ENCODE assay signal across 15 cellular contexts in the genomic region with DNA sequence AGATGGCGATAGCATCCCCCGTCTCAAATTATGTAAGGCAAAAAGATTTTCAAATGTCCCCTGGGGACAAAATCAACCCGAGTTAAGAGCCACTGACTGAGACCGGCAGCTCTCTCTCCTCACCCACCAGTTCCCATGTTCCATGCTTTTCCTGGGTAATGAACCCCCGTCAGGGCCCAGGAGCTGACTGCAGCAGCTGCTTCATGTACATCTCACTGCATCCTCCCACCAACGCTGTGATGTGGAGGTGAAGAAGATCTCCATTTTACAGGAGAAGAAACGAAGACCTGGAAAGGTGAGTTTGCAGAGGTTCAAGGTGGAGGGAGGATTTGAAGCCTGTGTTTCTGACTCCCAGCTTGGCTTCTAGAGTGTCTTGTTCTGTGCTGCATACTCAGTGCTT.
A peak's percentile ranks its signal among the peaks of the same experiment; 100 is the strongest.
DNase-seq lines count a peak whose midpoint lies in the region; ATAC-seq and TF ChIP-seq lines count a peak whose summit lies in the region.
"Had no signal": no experiment of that assay in that cellular context is flagged by ENCODE, and none has a peak within 500 bp of the region (broad histone marks: within the 10 kb centered on the region; RNA-seq: fewer than 3 reads in every experiment).

No MANE protein-coding gene starts in this region.

- H3K9me3 ChIP-seq in mesenchymal stem cell (ENCODE audit: control insufficient read depth, low read length) (peaks cover 12% of the 10 kb centered on the region), neuronal stem cell (replicated peaks in 1 of 2; ENCODE audit: control insufficient read depth in 2 of 2, insufficient read depth in 1 of 2, low read depth in 1 of 2, low read length in 2 of 2) (peaks cover 7 to 8% of the 10 kb centered on the region in 2 donors)
- H3K9me3 ChIP-seq in CD4-positive, alpha-beta memory T cell (ENCODE audit: control insufficient read depth in 1 of 2, low read length in 2 of 2), result no peaks in the 10 kb centered on the region

- no peak for ATAC-seq in natural killer cell treated with Interleukin-12 subunit alpha and Interleukin-12 subunit beta and Interleukin-15 and Interleukin-18, amount 100 ng/mL, for 72 hours
- ATAC-seq in GM19023 (IDR thresholded peaks at IDR 0.05; ENCODE audit: unreplicated experiment), result no peak
- no peak for ATAC-seq in activated CD8-positive, alpha-beta memory T cell treated with anti-CD3 and anti-CD28 coated beads, Interleukin-2, amount 10 ng/mL, durations not matched to agents 7 days and 5 days
- ATAC-seq: CD8-positive, alpha-beta T cell; K562 had no signal

- no peak overlapping the region for H3K4me3 Mint-ChIP-seq in brain
- H3K4me3 Mint-ChIP-seq in natural killer cell treated with Interleukin-12 subunit alpha and Interleukin-12 subunit beta and Interleukin-15 and Interleukin-18, amount 100 ng/mL, for 72 hours, result no peak overlapping the region
- H3K4me3 Mint-ChIP-seq in CD4-positive, alpha-beta memory T cell, result no peak overlapping the region
- no peak overlapping the region for H3K4me3 Mint-ChIP-seq in activated CD8-positive, alpha-beta memory T cell treated with anti-CD3 and anti-CD28 coated beads, Interleukin-2, amount 10 ng/mL, durations not matched to agents 7 days and 5 days
- H3K4me3 Mint-ChIP-seq: CD14-positive monocyte; CD8-positive, alpha-beta T cell; H9 had no signal

- H3K9me3 Mint-ChIP-seq in brain, result peaks cover 3 to 16% (median 11%) of the 10 kb centered on the region in 5 experiments
- H3K9me3 Mint-ChIP-seq in natural killer cell treated with Interleukin-12 subunit alpha and Interleukin-12 subunit beta and Interleukin-15 and Interleukin-18, amount 100 ng/mL, for 72 hours, result no peaks in the 10 kb centered on the region
- peaks cover 0 to 9% (median under 1%) of the 10 kb centered on the region in 8 donors for H3K9me3 Mint-ChIP-seq in CD4-positive, alpha-beta memory T cell
- H3K9me3 Mint-ChIP-seq in activated CD8-positive, alpha-beta memory T cell treated with anti-CD3 and anti-CD28 coated beads, Interleukin-2, amount 10 ng/mL, durations not matched to agents 7 days and 5 days (ENCODE audit: low read depth), result no peaks in the 10 kb centered on the region

- H2AK5ac ChIP-seq in mesenchymal stem cell (ENCODE audit: low read length, severe bottlenecking) (peak overlapping the region; percentile 55), neuronal stem cell (ENCODE audit: low read depth, low read length) (no peak overlapping the region)

- WGBS in mesenchymal stem cell, result 94% methylated on average over 7 of the region's 7 CpGs
- WGBS in neuronal stem cell (ENCODE audit: extremely low coverage in 2 of 2, insufficient read length in 2 of 2, insufficient replicate concordance in 1 of 2), 2 donors, result no CpG with 5 or more reads among the region's 7 CpGs

- peak overlapping the region in 1 of 2 experiments; percentile 75 for H3K4ac ChIP-seq in mesenchymal stem cell (ENCODE audit: low read depth in 1 of 2, low read length in 2 of 2)
- no peak overlapping the region for H3K4ac ChIP-seq in neuronal stem cell (ENCODE audit: low read length)

- no peak for TF ChIP-seq CTCF in brain (conservative IDR thresholded peaks at IDR 0.05)

- H3K4me2 ChIP-seq in mesenchymal stem cell (ENCODE audit: low read length, poor library complexity, severe bottlenecking) (no peak overlapping the region), neuronal stem cell (ENCODE audit: insufficient read depth, low read length, poor library complexity, severe bottlenecking) (no peak overlapping the region)
- H3K4me2 ChIP-seq: BLaER1 had no signal

- no peak overlapping the region for H3K27ac ChIP-seq in mesenchymal stem cell (ENCODE audit: low read length, poor library complexity, severe bottlenecking)
- no peak overlapping the region for H3K27ac ChIP-seq in neuronal stem cell (replicated peaks; ENCODE audit: low read length)
- H3K27ac ChIP-seq in CD4-positive, alpha-beta memory T cell (ENCODE audit: low read depth, low read length), result no peak overlapping the region
- H3K27ac ChIP-seq: BLaER1 had no signal

- H3K23ac ChIP-seq in mesenchymal stem cell (ENCODE audit: low read length in 2 of 2) (no peak overlapping the region), neuronal stem cell (ENCODE audit: low read depth, low read length, poor library complexity) (no peak overlapping the region)

- H3K4me3 ChIP-seq in mesenchymal stem cell (ENCODE audit: insufficient read depth in 1 of 2, low read depth in 1 of 2, low read length in 2 of 2), result no peak overlapping the region
- no peak overlapping the region for H3K4me3 ChIP-seq in neuronal stem cell (ENCODE audit: low read length in 2 of 2)
- H3K4me3 ChIP-seq in CD4-positive, alpha-beta memory T cell (ENCODE audit: low read length in 2 of 2), result no peak overlapping the region
- H3K4me3 ChIP-seq: BLaER1, K562 had no signal

- H3K36me3 Mint-ChIP-seq in brain, result no peaks in the 10 kb centered on the region
- no peaks in the 10 kb centered on the region for H3K36me3 Mint-ChIP-seq in natural killer cell treated with Interleukin-12 subunit alpha and Interleukin-12 subunit beta and Interleukin-15 and Interleukin-18, amount 100 ng/mL, for 72 hours
- no peaks in the 10 kb centered on the region for H3K36me3 Mint-ChIP-seq in CD4-positive, alpha-beta memory T cell
- no peaks in the 10 kb centered on the region for H3K36me3 Mint-ChIP-seq in activated CD8-positive, alpha-beta memory T cell treated with anti-CD3 and anti-CD28 coated beads, Interleukin-2, amount 10 ng/mL, durations not matched to agents 7 days and 5 days
- H3K36me3 Mint-ChIP-seq: CD8-positive, alpha-beta T cell had no signal

- H4K8ac ChIP-seq in mesenchymal stem cell (ENCODE audit: low read length), result no peak overlapping the region
- H4K8ac ChIP-seq in neuronal stem cell (ENCODE audit: low read depth, low read length), result no peak overlapping the region

- H3K4me1 Mint-ChIP-seq in brain, result peaks cover 60% of the 10 kb centered on the region
- H3K4me1 Mint-ChIP-seq in natural killer cell treated with Interleukin-12 subunit alpha and Interleukin-12 subunit beta and Interleukin-15 and Interleukin-18, amount 100 ng/mL, for 72 hours (ENCODE audit: low read depth in 2 of 2), result no peaks in the 10 kb centered on the region
- H3K4me1 Mint-ChIP-seq in CD4-positive, alpha-beta memory T cell, result no peaks in the 10 kb centered on the region
- H3K4me1 Mint-ChIP-seq in activated CD8-positive, alpha-beta memory T cell treated with anti-CD3 and anti-CD28 coated beads, Interleukin-2, amount 10 ng/mL, durations not matched to agents 7 days and 5 days, result no peaks in the 10 kb centered on the region

- no peak overlapping the region for H3K14ac ChIP-seq in mesenchymal stem cell (ENCODE audit: low read length in 2 of 2)
- H3K14ac ChIP-seq in neuronal stem cell (ENCODE audit: low read length), result no peak overlapping the region

- CTCF ChIA-PET in CD4-positive, alpha-beta memory T cell (lab: Charles Lee; ENCODE audit: partially characterized antibody), result no interaction called here
- CTCF ChIA-PET in activated CD8-positive, alpha-beta memory T cell treated with anti-CD3 and anti-CD28 coated beads, Interleukin-2, amount 10 ng/mL, durations not matched to agents 7 days and 5 days (lab: Charles Lee), result no interaction called here

- POLR2A ChIA-PET in CD4-positive, alpha-beta memory T cell (lab: Charles Lee; ENCODE audit: partially characterized antibody), result no interaction called here

- no peak overlapping the region for H2AFZ ChIP-seq in mesenchymal stem cell (ENCODE audit: low read depth, low read length)
- H2AFZ ChIP-seq in neuronal stem cell (ENCODE audit: low read length), result no peak overlapping the region

- H4K91ac ChIP-seq in mesenchymal stem cell (ENCODE audit: low read length), result no peak overlapping the region
- H4K91ac ChIP-seq in neuronal stem cell (ENCODE audit: low read depth, low read length, poor library complexity), result no peak overlapping the region

- H3K9ac ChIP-seq in mesenchymal stem cell (ENCODE audit: low read length) (no peak overlapping the region), neuronal stem cell (ENCODE audit: low read depth, low read length, poor library complexity) (no peak overlapping the region)
- H3K9ac ChIP-seq: BLaER1 had no signal

- peak overlapping the region in 1 of 2 experiments; percentile 97 for H2BK12ac ChIP-seq in mesenchymal stem cell (ENCODE audit: low read length in 2 of 2)
- peak overlapping the region; percentile 42 for H2BK12ac ChIP-seq in neuronal stem cell (ENCODE audit: low read length)

- H3K4me1 ChIP-seq in mesenchymal stem cell (ENCODE audit: control insufficient read depth, insufficient read depth, low read depth, low read length) (peaks cover 27% of the 10 kb centered on the region), neuronal stem cell (ENCODE audit: control insufficient read depth in 2 of 2, insufficient read depth in 1 of 2, low read depth in 1 of 2, low read length in 2 of 2) (peaks cover 8 to 28% of the 10 kb centered on the region in 2 donors)
- H3K4me1 ChIP-seq in CD4-positive, alpha-beta memory T cell (ENCODE audit: insufficient read depth, low read length), result no peaks in the 10 kb centered on the region

- intact Hi-C loops in CD4-positive, alpha-beta memory T cell (cut with micrococcal nuclease), result no loop called here

- peaks cover 27% of the 10 kb centered on the region for H3K27me3 Mint-ChIP-seq in brain
- H3K27me3 Mint-ChIP-seq in natural killer cell treated with Interleukin-12 subunit alpha and Interleukin-12 subunit beta and Interleukin-15 and Interleukin-18, amount 100 ng/mL, for 72 hours, result peaks cover 20 to 42% of the 10 kb centered on the region in 2 donors
- H3K27me3 Mint-ChIP-seq in CD4-positive, alpha-beta memory T cell, result peaks cover 8 to 10% of the 10 kb centered on the region in 2 donors
- H3K27me3 Mint-ChIP-seq in activated CD8-positive, alpha-beta memory T cell treated with anti-CD3 and anti-CD28 coated beads, Interleukin-2, amount 10 ng/mL, durations not matched to agents 7 days and 5 days, result peaks cover 13% of the 10 kb centered on the region

- peaks cover 0 to 52% of the 10 kb centered on the region in 2 experiments for H3K27me3 ChIP-seq in mesenchymal stem cell (ENCODE audit: control insufficient read depth in 1 of 2, insufficient read depth in 1 of 2, low read length in 2 of 2)
- peaks cover 0 to 10% (median 0%) of the 10 kb centered on the region in 3 experiments for H3K27me3 ChIP-seq in neuronal stem cell (ENCODE audit: control insufficient read depth in 3 of 3, insufficient read depth in 3 of 3, low read depth in 1 of 3, low read length in 3 of 3)
- no peaks in the 10 kb centered on the region for H3K27me3 ChIP-seq in CD4-positive, alpha-beta memory T cell (ENCODE audit: insufficient read depth, low read length)
- H3K27me3 ChIP-seq: BLaER1 had no signal

- H2BK120ac ChIP-seq in mesenchymal stem cell (ENCODE audit: low read depth, low read length), result no peak overlapping the region
- H2BK120ac ChIP-seq in neuronal stem cell (ENCODE audit: low read depth, low read length), result no peak overlapping the region

- H2BK5ac ChIP-seq in mesenchymal stem cell (ENCODE audit: low read depth, low read length, poor library complexity, severe bottlenecking) (no peak overlapping the region), neuronal stem cell (ENCODE audit: low read length) (no peak overlapping the region)

- H3K18ac ChIP-seq in mesenchymal stem cell (ENCODE audit: low read depth in 1 of 2, low read length in 2 of 2), result peak overlapping the region in 1 of 2 experiments; percentile 97
- peak overlapping the region; percentile 50 for H3K18ac ChIP-seq in neuronal stem cell (ENCODE audit: low read length)

- H3K36me3 ChIP-seq in mesenchymal stem cell (ENCODE audit: control insufficient read depth in 1 of 2, insufficient read depth in 2 of 2, low read depth in 1 of 2, low read length in 2 of 2) (no peaks in the 10 kb centered on the region), neuronal stem cell (replicated peaks in 1 of 2; ENCODE audit: control insufficient read depth in 2 of 2, insufficient read depth in 2 of 2, low read length in 2 of 2) (no peaks in the 10 kb centered on the region)
- H3K36me3 ChIP-seq in CD4-positive, alpha-beta memory T cell (ENCODE audit: insufficient read depth, low read length), result no peaks in the 10 kb centered on the region
- H3K36me3 ChIP-seq: BLaER1 had no signal

- H3K79me1 ChIP-seq in mesenchymal stem cell (replicated peaks; ENCODE audit: low read length, poor library complexity, severe bottlenecking) (no peaks in the 10 kb centered on the region), neuronal stem cell (ENCODE audit: low read depth, low read length) (no peaks in the 10 kb centered on the region)

- DNase-seq in mesenchymal stem cell (no peak), neuronal stem cell (ENCODE audit: low spot score) (no peak)
- no peak for DNase-seq in natural killer cell treated with Interleukin-12 subunit alpha and Interleukin-12 subunit beta and Interleukin-15 and Interleukin-18, amount 100 ng/mL, for 72 hours (ENCODE audit: low spot score)
- no peak for DNase-seq in CD4-positive, alpha-beta memory T cell
- DNase-seq in activated CD8-positive, alpha-beta memory T cell treated with anti-CD3 and anti-CD28 coated beads, Interleukin-2, amount 10 ng/mL, durations not matched to agents 7 days and 5 days, result no peak
- DNase-seq: Calu3; CD8-positive, alpha-beta T cell; DMS79 treated with DMSO at 0.1 percent for 48 hours; GF-D8; H9 had no signal

- peak overlapping the region in 3 of 5 experiments; percentile 45 to 96 (median 73) for H3K27ac Mint-ChIP-seq in brain
- H3K27ac Mint-ChIP-seq in natural killer cell treated with Interleukin-12 subunit alpha and Interleukin-12 subunit beta and Interleukin-15 and Interleukin-18, amount 100 ng/mL, for 72 hours, result no peak overlapping the region
- no peak overlapping the region for H3K27ac Mint-ChIP-seq in CD4-positive, alpha-beta memory T cell
- H3K27ac Mint-ChIP-seq in activated CD8-positive, alpha-beta memory T cell treated with anti-CD3 and anti-CD28 coated beads, Interleukin-2, amount 10 ng/mL, durations not matched to agents 7 days and 5 days, result no peak overlapping the region
- H3K27ac Mint-ChIP-seq: CD14-positive monocyte; CD8-positive, alpha-beta T cell had no signal

- H2BK15ac ChIP-seq in mesenchymal stem cell (ENCODE audit: low read depth, poor library complexity, severe bottlenecking) (no peak overlapping the region), neuronal stem cell (ENCODE audit: low read length) (peak overlapping the region; percentile 52)

Comparison
In these comparisons a context has a peak if more than half of its experiments do, and no peak if none do; other contexts are left out.
1. H3K27ac Mint-ChIP-seq: peak in brain (3 of 5); none in natural killer cell treated with Interleukin-12 subunit alpha and Interleukin-12 subunit beta and Interleukin-15 and Interleukin-18, amount 100 ng/mL, for 72 hours (0 of 2), CD4-positive, alpha-beta memory T cell (0 of 7) and activated CD8-positive, alpha-beta memory T cell treated with anti-CD3 and anti-CD28 coated beads, Interleukin-2, amount 10 ng/mL, durations not matched to agents 7 days and 5 days (single experiment).